ENCODE assay signal across 8 cellular contexts in genomic region chr12:45725631-45726593, GRCh38. TPM values are rescaled to one million over a fixed set of nuclear protein-coding genes. Genes with fewer than 3 reads are reported as not detected.
A peak's percentile ranks its signal among the peaks of the same experiment; 100 is the strongest.
DNase-seq lines count a peak whose midpoint lies in the region; ATAC-seq, FAIRE-seq and TF ChIP-seq lines count a peak whose summit lies in the region.

No MANE protein-coding gene starts in this region.

- H3K27me3 ChIP-seq in astrocyte (ENCODE audit: insufficient read depth, low read length) (no peaks in the 10 kb centered on the region), skeletal muscle satellite cell (ENCODE audit: control insufficient read depth, insufficient read depth, low read length) (no peaks in the 10 kb centered on the region)

- H3K27me3 Mint-ChIP-seq in astrocyte (ENCODE audit: low read depth, unreplicated experiment) = no peaks in the 10 kb centered on the region

- ATAC-seq in HG03565 (IDR thresholded peaks at IDR 0.05; ENCODE audit: unreplicated experiment) (peak; percentile 14), GM21529 (IDR thresholded peaks at IDR 0.05; ENCODE audit: unreplicated experiment) (no peak)

- H3K4me2 ChIP-seq in astrocyte (ENCODE audit: low read length) (peak overlapping the region; percentile 83), skeletal muscle satellite cell (ENCODE audit: low read length) (peak overlapping the region; percentile 89)

- H4K20me1 ChIP-seq in astrocyte (ENCODE audit: insufficient read depth, low read length) = peaks cover 17% of the 10 kb centered on the region

- peak overlapping the region; percentile 16 for H2AFZ ChIP-seq in astrocyte (ENCODE audit: low read depth, low read length)

- H3K9me3 Mint-ChIP-seq in astrocyte (ENCODE audit: unreplicated experiment) = no peaks in the 10 kb centered on the region

- peaks cover 60% of the 10 kb centered on the region for H3K79me2 ChIP-seq in astrocyte (ENCODE audit: insufficient read depth, low read length)

- TF ChIP-seq CTCF in astrocyte (IDR thresholded peaks at IDR 0.05; ENCODE audit: insufficient read depth, low read depth, low read length) = peak; percentile 73

- DNase-seq in DMS79 (lab: John Stamatoyannopoulos, UW) (peak; percentile 26), NCI-H82 treated with DMSO at 0.1 percent for 48 hours (lab: John Stamatoyannopoulos, UW; ENCODE audit: unreplicated experiment) (peak; percentile 72), astrocyte (ENCODE audit: low read depth) (peak; percentile 25), amniotic stem cell (lab: John Stamatoyannopoulos, UW) (no peak)

- no peaks in the 10 kb centered on the region for H3K9me3 ChIP-seq in astrocyte (ENCODE audit: insufficient read depth, low read depth, low read length)
- H3K9me3 ChIP-seq in iPS-18c (ENCODE audit: control insufficient read depth, insufficient read depth, low read length) = no peaks in the 10 kb centered on the region
- no peaks in the 10 kb centered on the region for H3K9me3 ChIP-seq in skeletal muscle satellite cell (replicated peaks; ENCODE audit: low read length)

- H3K4me3 Mint-ChIP-seq in astrocyte (ENCODE audit: unreplicated experiment) = peak overlapping the region; percentile 93

- no peaks in the 10 kb centered on the region for H3K36me3 Mint-ChIP-seq in astrocyte (ENCODE audit: low read depth, unreplicated experiment)

- peak; percentile 76 for FAIRE-seq in astrocyte (lab: Jason Lieb, UNC)

- H3K4me1 Mint-ChIP-seq in astrocyte (ENCODE audit: low read depth, unreplicated experiment) = peaks cover 7% of the 10 kb centered on the region

- H3K4me3 ChIP-seq in astrocyte (ENCODE audit: insufficient read depth, low read depth, low read length) (peak overlapping the region; percentile 94), iPS-18c (ENCODE audit: insufficient read depth, low read depth, low read length) (peak overlapping the region; percentile 90), skeletal muscle satellite cell (ENCODE audit: low read length) (peak overlapping the region; percentile 87)

- peak overlapping the region; percentile 97 for H3K27ac Mint-ChIP-seq in astrocyte (ENCODE audit: unreplicated experiment)

- H3K36me3 ChIP-seq in astrocyte (ENCODE audit: insufficient read depth, low read length) (no peaks in the 10 kb centered on the region), skeletal muscle satellite cell (ENCODE audit: insufficient read depth, low read length) (no peaks in the 10 kb centered on the region)

- H3K9ac ChIP-seq in astrocyte (ENCODE audit: low read length) = peak overlapping the region; percentile 98
- H3K9ac ChIP-seq in skeletal muscle satellite cell (ENCODE audit: low read depth, low read length) = peak overlapping the region; percentile 95

- H3K27ac ChIP-seq in astrocyte (ENCODE audit: low read depth, low read length) = peak overlapping the region; percentile 94

- no peaks in the 10 kb centered on the region for H3K4me1 ChIP-seq in astrocyte (ENCODE audit: insufficient read depth, low read length)
- peaks cover 4% of the 10 kb centered on the region for H3K4me1 ChIP-seq in skeletal muscle satellite cell (ENCODE audit: control insufficient read depth, insufficient read depth, low read length)

RNA-seq across cellular contexts. Expression of gene ARID2, which starts 3.6 kb away (rescaled TPM):
- 23.2 and 23.8 TPM in 2 replicates for total RNA-seq in astrocyte
- 10.9 and 13.3 TPM in 2 replicates for total RNA-seq in skeletal muscle satellite cell (2012; rRNA removed)
